ENCODE assay signal across 5 cellular contexts in the genomic region with DNA sequence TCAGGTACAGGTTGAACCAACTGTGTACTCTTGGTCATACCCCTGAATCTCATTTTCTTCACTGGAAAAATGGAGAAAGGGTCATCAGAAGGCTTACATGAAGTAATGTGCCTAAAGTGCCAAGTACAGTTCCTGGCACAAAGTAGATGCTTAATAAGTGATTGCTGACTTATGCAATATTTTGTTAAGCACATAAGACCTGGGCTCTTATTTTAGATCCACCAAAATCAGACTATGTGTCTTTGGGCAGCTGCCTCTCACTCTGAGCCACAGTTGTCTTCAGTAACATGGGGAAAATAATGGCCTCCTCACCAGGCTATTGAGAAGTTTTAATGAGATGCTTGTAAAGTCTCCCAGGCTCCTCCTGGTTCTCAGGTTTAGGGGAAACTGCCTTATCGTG.
"Had no signal": no experiment of that assay in that cellular context is flagged by ENCODE, and none has a peak within 500 bp of the region (broad histone marks: within the 10 kb centered on the region; RNA-seq: fewer than 3 reads in every experiment).

No MANE protein-coding gene starts in this region.

- H3K9me3 ChIP-seq: HAP-1 had no signal

- ATAC-seq: HCT116 had no signal

- H3K4me3 ChIP-seq: GM23248, HAP-1 had no signal

- H3K27ac ChIP-seq: GM23248 had no signal

- H3K36me3 ChIP-seq: HAP-1 had no signal

- DNase-seq: GM23248, GOT3, H7 had no signal

- H3K4me1 ChIP-seq: HAP-1 had no signal
